Comparison of ENCODE assay signal across 8 cellular contexts in genomic region chr14:32939254-32940065, GRCh38. TPM values are rescaled to one million over a fixed set of nuclear protein-coding genes. Genes with fewer than 3 reads are reported as not detected.
DNase-seq lines count a peak whose midpoint lies in the region; ATAC-seq, FAIRE-seq and TF ChIP-seq lines count a peak whose summit lies in the region.

No MANE protein-coding gene starts in this region.

- peak overlapping the region; percentile 79 for H3K4me3 Mint-ChIP-seq in activated T-helper 1 cell treated with anti-CD3 and anti-CD28 coated beads, Interleukin-12 subunit alpha, Interleukin-12 subunit beta, Interleukin-2, Interleukin-4 antibody, amounts not matched to agents 30 ng/mL and 10 ng/mL and 1 ng/mL, durations not matched to agents 14 hours and 24 hours and 36 hours
- H3K4me3 Mint-ChIP-seq in nephron, result peak overlapping the region; percentile 92 to 97 (median 96)

- no peaks in the 10 kb centered on the region for H3K27me3 ChIP-seq in aorta (ENCODE audit: control insufficient read depth in 1 of 2, insufficient read depth in 2 of 2, low read length in 1 of 2)

- no peaks in the 10 kb centered on the region for H3K36me3 ChIP-seq in aorta (ENCODE audit: control insufficient read depth in 1 of 2, insufficient read depth in 2 of 2, low read length in 1 of 2)

- no peaks in the 10 kb centered on the region for H3K4me1 ChIP-seq in aorta (ENCODE audit: control insufficient read depth in 1 of 2, insufficient read depth in 2 of 2, low read length in 2 of 2)

- H3K27ac ChIP-seq in aorta (ENCODE audit: low read depth in 1 of 2, low read length in 2 of 2), result peak overlapping the region in 1 of 2 donors; percentile 90

- no peaks in the 10 kb centered on the region for H3K9me3 Mint-ChIP-seq in activated T-helper 1 cell treated with anti-CD3 and anti-CD28 coated beads, Interleukin-12 subunit alpha, Interleukin-12 subunit beta, Interleukin-2, Interleukin-4 antibody, amounts not matched to agents 30 ng/mL and 10 ng/mL and 1 ng/mL, durations not matched to agents 14 hours and 24 hours and 36 hours
- H3K9me3 Mint-ChIP-seq in nephron, result no peaks in the 10 kb centered on the region

- H3K9me3 ChIP-seq in aorta (ENCODE audit: control insufficient read depth, low read length), result no peaks in the 10 kb centered on the region

- TF ChIP-seq CTCF in nephron (IDR thresholded peaks at IDR 0.05; ENCODE audit: unreplicated experiment in 3 of 3), result no peak

- DNase-seq in stimulated activated CD4-positive, alpha-beta T cell treated with anti-CD3 and anti-CD28 coated beads, Interleukin-2, amount 100 ng/mL, for 4 hours (ENCODE audit: low read depth), result peak; percentile 16
- DNase-seq in stimulated activated CD4-positive, alpha-beta T cell treated with anti-CD3 and anti-CD28 coated beads, Interleukin-4, amount 100 ng/mL, for 24 hours, result no peak
- DNase-seq in NCI-H1417 treated with DMSO at 0.1 percent for 48 hours (lab: John Stamatoyannopoulos, UW), result peak; percentile 39
- DNase-seq in activated T-helper 1 cell treated with anti-CD3 and anti-CD28 coated beads, Interleukin-12 subunit alpha, Interleukin-12 subunit beta, Interleukin-2, Interleukin-4 antibody, amounts not matched to agents 30 ng/mL and 10 ng/mL and 1 ng/mL, durations not matched to agents 14 hours and 24 hours and 36 hours (ENCODE audit: low spot score), result no peak
- peak; percentile 67 to 75 for DNase-seq in frontal cortex (ENCODE audit: low spot score in 2 of 2)
- peak; percentile 86 to 94 for DNase-seq in aorta

- H3K4me3 ChIP-seq in aorta (ENCODE audit: low read length in 2 of 2), result peak overlapping the region; percentile 97 to 100

- H3K36me3 Mint-ChIP-seq in activated T-helper 1 cell treated with anti-CD3 and anti-CD28 coated beads, Interleukin-12 subunit alpha, Interleukin-12 subunit beta, Interleukin-2, Interleukin-4 antibody, amounts not matched to agents 30 ng/mL and 10 ng/mL and 1 ng/mL, durations not matched to agents 14 hours and 24 hours and 36 hours (ENCODE audit: low read depth), result peaks cover 2% of the 10 kb centered on the region
- H3K36me3 Mint-ChIP-seq in nephron (ENCODE audit: low read depth), result no peaks in the 10 kb centered on the region

- FAIRE-seq in frontal cortex (lab: Jason Lieb, UNC), result no peak

- peak overlapping the region; percentile 52 for H3K27ac Mint-ChIP-seq in activated T-helper 1 cell treated with anti-CD3 and anti-CD28 coated beads, Interleukin-12 subunit alpha, Interleukin-12 subunit beta, Interleukin-2, Interleukin-4 antibody, amounts not matched to agents 30 ng/mL and 10 ng/mL and 1 ng/mL, durations not matched to agents 14 hours and 24 hours and 36 hours
- peak overlapping the region; percentile 89 to 98 (median 96) for H3K27ac Mint-ChIP-seq in nephron

- WGBS in aorta, 2 donors, result 0 to 1% methylated on average over 58 to 80 of the region's 80 CpGs

- intact Hi-C loops in activated T-helper 1 cell treated with anti-CD3 and anti-CD28 coated beads, Interleukin-12 subunit alpha, Interleukin-12 subunit beta, Interleukin-2, Interleukin-4 antibody, amounts not matched to agents 30 ng/mL and 10 ng/mL and 1 ng/mL, durations not matched to agents 14 hours and 24 hours and 36 hours (cut with micrococcal nuclease), result loop anchor here (5.0 to 10.0 kb wide), 2 partner anchors 737 to 855 kb away; partner anchors contain the start of genes RNU6-7 and RNU6-8
- intact Hi-C loops in aorta (cut with DNase I), result loop anchor here in 1 of 2 donors (5.0 to 10.0 kb wide), 3 partner anchors 58 to 855 kb away; no protein-coding TSS in a partner anchor

- ATAC-seq in aorta (ENCODE audit: low FRiP score) (peak; percentile 94), GM18519 (IDR thresholded peaks at IDR 0.05; ENCODE audit: low FRiP score, unreplicated experiment) (no peak)

- peaks cover 11% of the 10 kb centered on the region for H3K4me1 Mint-ChIP-seq in activated T-helper 1 cell treated with anti-CD3 and anti-CD28 coated beads, Interleukin-12 subunit alpha, Interleukin-12 subunit beta, Interleukin-2, Interleukin-4 antibody, amounts not matched to agents 30 ng/mL and 10 ng/mL and 1 ng/mL, durations not matched to agents 14 hours and 24 hours and 36 hours (ENCODE audit: low read depth)
- peaks cover 22% of the 10 kb centered on the region for H3K4me1 Mint-ChIP-seq in nephron

- H3K27me3 Mint-ChIP-seq in activated T-helper 1 cell treated with anti-CD3 and anti-CD28 coated beads, Interleukin-12 subunit alpha, Interleukin-12 subunit beta, Interleukin-2, Interleukin-4 antibody, amounts not matched to agents 30 ng/mL and 10 ng/mL and 1 ng/mL, durations not matched to agents 14 hours and 24 hours and 36 hours (ENCODE audit: insufficient read depth), result peaks cover 65% of the 10 kb centered on the region
- H3K27me3 Mint-ChIP-seq in nephron (ENCODE audit: low read depth), result peaks cover 70% of the 10 kb centered on the region

RNA-seq across cellular contexts. Expression of gene NPAS3, which starts 0.8 kb away (rescaled TPM):
- total RNA-seq in activated T-helper 1 cell treated with anti-CD3 and anti-CD28 coated beads, Interleukin-12 subunit alpha, Interleukin-12 subunit beta, Interleukin-2, Interleukin-4 antibody, amounts not matched to agents 30 ng/mL and 10 ng/mL and 1 ng/mL, durations not matched to agents 14 hours and 24 hours and 36 hours, result not detected in 2 replicates
- total RNA-seq in frontal cortex (22.0 TPM), aorta (1 to 10 TPM in 1 of 2 donors, under 1 TPM in 1; 0.71 to 4.3 TPM)
- polyA plus RNA-seq in aorta, result under 1 TPM; 0.13 to 0.28 TPM

Comparison
In these comparisons a context has a peak if more than half of its experiments do, and no peak if none do; other contexts are left out.
1. DNase-seq: peak in stimulated activated CD4-positive, alpha-beta T cell treated with anti-CD3 and anti-CD28 coated beads, Interleukin-2, amount 100 ng/mL, for 4 hours (single experiment), NCI-H1417 treated with DMSO at 0.1 percent for 48 hours (single experiment), frontal cortex (2 of 2) and aorta (2 of 2); none in stimulated activated CD4-positive, alpha-beta T cell treated with anti-CD3 and anti-CD28 coated beads, Interleukin-4, amount 100 ng/mL, for 24 hours (single experiment) and activated T-helper 1 cell treated with anti-CD3 and anti-CD28 coated beads, Interleukin-12 subunit alpha, Interleukin-12 subunit beta, Interleukin-2, Interleukin-4 antibody, amounts not matched to agents 30 ng/mL and 10 ng/mL and 1 ng/mL, durations not matched to agents 14 hours and 24 hours and 36 hours (single experiment).